In genomic region chr2:27663160-27663462, GRCh38 we compare ENCODE assay signal across 8 cellular contexts. TPM values are rescaled to one million over a fixed set of nuclear protein-coding genes. Genes with fewer than 3 reads are reported as not detected.
DNase-seq lines count a peak whose midpoint lies in the region; TF ChIP-seq lines count a peak whose summit lies in the region.

No MANE protein-coding gene starts in this region.

- POLR2A ChIA-PET in AG04450 (lab: Yijun Ruan, JAX), result interaction anchor here (0.6 to 1.4 kb wide), 6 partner anchors 21 to 614 kb away, joined by 3 to 6 read pairs (median 4); partner anchors contain the start of genes CCDC121, GPN1, GTF3C2 and NRBP1

- H4K20me1 ChIP-seq in GM23248 (ENCODE audit: insufficient read depth) (no peaks in the 10 kb centered on the region), fibroblast of lung (ENCODE audit: control insufficient read depth, extremely low read depth, insufficient read depth, low read length) (no peaks in the 10 kb centered on the region)

- H3K36me3 ChIP-seq in GM23248 (ENCODE audit: low read depth) (peaks cover 38% of the 10 kb centered on the region), SJCRH30 (peaks cover 41% of the 10 kb centered on the region), fibroblast of lung (ENCODE audit: control insufficient read depth, insufficient read depth, low read length) (peaks cover 4% of the 10 kb centered on the region), parathyroid adenoma (ENCODE audit: control insufficient read depth, insufficient read depth, low read length) (no peaks in the 10 kb centered on the region)

- WGBS in GM23248 (ENCODE audit: low coverage in 1 of 2, low lambda C conversion rate in 2 of 2, missing lambda C conversion rate in 2 of 2), 2 experiments, result 0% methylated on average over 16 of the region's 16 CpGs

- no peak for DNase-seq in AG04450 (ENCODE audit: low read depth, low spot score)
- no peak for DNase-seq in GM23248
- DNase-seq in SJCRH30, result no peak
- DNase-seq in fibroblast of lung (ENCODE audit: low read depth in 2 of 2), result no peak
- DNase-seq in glomerular visceral epithelial cell (ENCODE audit: extremely low spot score), result no peak
- no peak for DNase-seq in activated effector memory CD4-positive, alpha-beta T cell treated with anti-CD3 and anti-CD28 coated beads, Interleukin-2, amount 50 U/mL, for 16 hours
- DNase-seq in UCSD-AML1 (lab: John Stamatoyannopoulos, UW; ENCODE audit: unreplicated experiment), result no peak

- no peaks in the 10 kb centered on the region for H3K27me3 ChIP-seq in AG04450 (ENCODE audit: control insufficient read depth, insufficient read depth, low read length)
- H3K27me3 ChIP-seq in GM23248 (replicated peaks; ENCODE audit: insufficient read depth), result no peaks in the 10 kb centered on the region
- no peaks in the 10 kb centered on the region for H3K27me3 ChIP-seq in SJCRH30
- no peaks in the 10 kb centered on the region for H3K27me3 ChIP-seq in fibroblast of lung (ENCODE audit: control insufficient read depth, insufficient read depth, low read length)
- H3K27me3 ChIP-seq in parathyroid adenoma (ENCODE audit: control insufficient read depth, insufficient read depth, low read length), result no peaks in the 10 kb centered on the region

- H3K27ac ChIP-seq in AG04450 (ENCODE audit: low read depth, low read length) (peak overlapping the region; percentile 92), GM23248 (peak overlapping the region; percentile 90), SJCRH30 (peak overlapping the region; percentile 91), fibroblast of lung (ENCODE audit: insufficient read depth, low read length) (peak overlapping the region; percentile 97), parathyroid adenoma (peak overlapping the region; percentile 80)

- peak overlapping the region; percentile 95 for H3K4me3 ChIP-seq in AG04450 (ENCODE audit: low read depth, low read length)
- H3K4me3 ChIP-seq in GM23248, result peak overlapping the region; percentile 98
- H3K4me3 ChIP-seq in SJCRH30, result peak overlapping the region; percentile 95
- peak overlapping the region; percentile 88 to 99 (median 95) for H3K4me3 ChIP-seq in fibroblast of lung (replicated peaks in 1 of 4; ENCODE audit: control extremely low read depth in 1 of 4, insufficient read depth in 1 of 4, low read depth in 3 of 4, low read length in 4 of 4)
- peak overlapping the region; percentile 94 for H3K4me3 ChIP-seq in parathyroid adenoma (ENCODE audit: low read depth, low read length)

- H3K4me1 ChIP-seq in GM23248 (ENCODE audit: insufficient read depth) (peaks cover 25% of the 10 kb centered on the region), SJCRH30 (no peaks in the 10 kb centered on the region), fibroblast of lung (ENCODE audit: control insufficient read depth, extremely low read depth, insufficient read depth, low read length) (peaks cover 11% of the 10 kb centered on the region), parathyroid adenoma (peaks cover 6% of the 10 kb centered on the region)

- CTCF ChIA-PET in AG04450 (lab: Charles Lee), result interaction anchor here (1.4 kb wide), 1 partner anchor 20 kb away, joined by 21 read pairs; no protein-coding TSS in a partner anchor

- H3K9me2 ChIP-seq in GM23248 (ENCODE audit: insufficient read depth), result no peaks in the 10 kb centered on the region

- no peak for TF ChIP-seq CTCF in AG04450 (IDR thresholded peaks at IDR 0.05; ENCODE audit: low read depth, low read length)
- TF ChIP-seq CTCF in fibroblast of lung (conservative IDR thresholded peaks at IDR 0.05 in 1 of 2, IDR thresholded peaks at IDR 0.05 in 1 of 2; ENCODE audit: low read depth in 1 of 2, low read length in 2 of 2), result no peak
- TF ChIP-seq CTCF in parathyroid adenoma (IDR thresholded peaks at IDR 0.05), result no peak

- H3K9ac ChIP-seq in GM23248, result peak overlapping the region; percentile 92
- H3K9ac ChIP-seq in fibroblast of lung (ENCODE audit: insufficient read depth, low read length), result peak overlapping the region; percentile 94
- H3K9ac ChIP-seq in parathyroid adenoma, result no peak overlapping the region

- no peaks in the 10 kb centered on the region for H3F3A ChIP-seq in GM23248 (ENCODE audit: insufficient read depth)

- in situ Hi-C loops in GM23248 (cut with MboI), result no loop called here

- H3K4me2 ChIP-seq in GM23248 (ENCODE audit: unreplicated experiment) (peak overlapping the region; percentile 98), fibroblast of lung (ENCODE audit: extremely low read depth, insufficient read depth, low read length) (peak overlapping the region; percentile 100), parathyroid adenoma (ENCODE audit: low read length) (peak overlapping the region; percentile 98)

- H2AFZ ChIP-seq in GM23248, result peak overlapping the region; percentile 97
- H2AFZ ChIP-seq in fibroblast of lung (ENCODE audit: low read length), result peak overlapping the region; percentile 100
- H2AFZ ChIP-seq in parathyroid adenoma, result peak overlapping the region; percentile 92

- H3K9me3 ChIP-seq in AG04450 (ENCODE audit: control insufficient read depth, insufficient read depth, low read length) (0 out of 2 replicates have a peak, but pooled peaks cover 3% of the 10 kb centered on the region), GM23248 (ENCODE audit: low read depth) (no peaks in the 10 kb centered on the region), SJCRH30 (replicated peaks) (no peaks in the 10 kb centered on the region), fibroblast of lung (ENCODE audit: control insufficient read depth, insufficient read depth, low read depth, low read length) (no peaks in the 10 kb centered on the region), parathyroid adenoma (ENCODE audit: control insufficient read depth, low read length) (no peaks in the 10 kb centered on the region)

- peaks cover 70% of the 10 kb centered on the region for H3K79me2 ChIP-seq in GM23248 (ENCODE audit: insufficient read depth)
- peaks cover 32% of the 10 kb centered on the region for H3K79me2 ChIP-seq in fibroblast of lung (ENCODE audit: control insufficient read depth, insufficient read depth, low read length)
- H3K79me2 ChIP-seq in parathyroid adenoma, result peaks cover 10% of the 10 kb centered on the region

RNA-seq across cellular contexts. Expression of gene SUPT7L, which starts 0.3 kb away (rescaled TPM):
- polyA plus RNA-seq in AG04450 (2011; rRNA removed) (43.9 and 46.7 TPM in 2 replicates), GM23248 (2016; fragmentation: Nextera tagmentation; extraction: Ambion mirVana) (22.0 and 23.3 TPM in 2 replicates), fibroblast of lung (28.5 and 29.9 TPM in 2 replicates)
- 35.2 and 41.2 TPM in 2 replicates for polyA minus RNA-seq in AG04450 (2011; rRNA and poly(A)+ RNA removed)
- total RNA-seq in GM23248 (2014; rRNA removed; shearing (Covaris generic)), result 24.6 and 25.3 TPM in 2 replicates
- 48.5 and 51.2 TPM in 2 replicates for total RNA-seq in SJCRH30 (2014; rRNA removed; shearing (Covaris generic))
- total RNA-seq in fibroblast of lung, result 18.5 and 27.2 TPM in 2 replicates
- polyA plus RNA-seq in fibroblast of lung (2012), result 20.0 and 21.3 TPM in 2 replicates
- polyA minus RNA-seq in fibroblast of lung (ENCODE audit: low replicate concordance), result 18.2 and 21.5 TPM in 2 replicates

RNA-seq across cellular contexts. Expression of gene SLC4A1AP, which starts 0.6 kb away (rescaled TPM):
- polyA plus RNA-seq in AG04450 (2011; rRNA removed) (12.5 and 15.5 TPM in 2 replicates), GM23248 (2016; fragmentation: Nextera tagmentation; extraction: Ambion mirVana) (22.4 and 24.4 TPM in 2 replicates), fibroblast of lung (15.2 and 17.7 TPM in 2 replicates)
- polyA minus RNA-seq in AG04450 (2011; rRNA and poly(A)+ RNA removed), result 5.3 and 8.9 TPM in 2 replicates
- total RNA-seq in GM23248 (2014; rRNA removed; shearing (Covaris generic)), result 21.0 and 23.9 TPM in 2 replicates
- total RNA-seq in SJCRH30 (2014; rRNA removed; shearing (Covaris generic)), result 36.0 and 41.6 TPM in 2 replicates
- total RNA-seq in fibroblast of lung, result 25.2 and 28.4 TPM in 2 replicates
- 16.3 and 20.7 TPM in 2 replicates for polyA plus RNA-seq in fibroblast of lung (2012)
- polyA minus RNA-seq in fibroblast of lung (ENCODE audit: low replicate concordance), result 5.4 and 6.2 TPM in 2 replicates

RNA-seq across cellular contexts. Expression of gene GPN1, which starts 34.3 kb away (rescaled TPM):
- polyA plus RNA-seq in AG04450 (2011; rRNA removed), result 63.9 and 73.6 TPM in 2 replicates
- polyA minus RNA-seq in AG04450 (2011; rRNA and poly(A)+ RNA removed), result 31.5 and 46.1 TPM in 2 replicates
- 24.7 and 25.1 TPM in 2 replicates for total RNA-seq in GM23248 (2014; rRNA removed; shearing (Covaris generic))
- polyA plus RNA-seq in GM23248 (2016; fragmentation: Nextera tagmentation; extraction: Ambion mirVana), result 41.4 and 42.4 TPM in 2 replicates
- 71.9 and 78.6 TPM in 2 replicates for total RNA-seq in SJCRH30 (2014; rRNA removed; shearing (Covaris generic))
- total RNA-seq in fibroblast of lung, result 29.5 and 34.5 TPM in 2 replicates
- 60.9 and 65.1 TPM in 2 replicates for polyA plus RNA-seq in fibroblast of lung
- 43.3 and 51.9 TPM in 2 replicates for polyA plus RNA-seq in fibroblast of lung (2012)
- 14.1 and 19.7 TPM in 2 replicates for polyA minus RNA-seq in fibroblast of lung (ENCODE audit: low replicate concordance)

RNA-seq across cellular contexts. Expression of gene CCDC121, which starts 34.3 kb away (rescaled TPM):
- polyA plus RNA-seq in AG04450 (2011; rRNA removed), result 1.7 and 1.8 TPM in 2 replicates
- polyA minus RNA-seq in AG04450 (2011; rRNA and poly(A)+ RNA removed), result 1.1 and 1.2 TPM in 2 replicates
- 1.6 and 3.4 TPM in 2 replicates for total RNA-seq in GM23248 (2014; rRNA removed; shearing (Covaris generic))
- polyA plus RNA-seq in GM23248 (2016; fragmentation: Nextera tagmentation; extraction: Ambion mirVana), result 0.50 and 0.87 TPM in 2 replicates
- 6.6 and 8.4 TPM in 2 replicates for total RNA-seq in SJCRH30 (2014; rRNA removed; shearing (Covaris generic))
- 1.8 and 2.0 TPM in 2 replicates for total RNA-seq in fibroblast of lung
- 1.4 and 1.5 TPM in 2 replicates for polyA plus RNA-seq in fibroblast of lung
- polyA plus RNA-seq in fibroblast of lung (2012), result 0.98 and 1.0 TPM in 2 replicates
- polyA minus RNA-seq in fibroblast of lung (ENCODE audit: low replicate concordance), result 0.48 TPM in 1 of 2 replicates, not detected in the other
